12 cellular contexts compared by ENCODE assay signal in genomic region chr12:6361834-6362233, GRCh38. TPM values are rescaled to one million over a fixed set of nuclear protein-coding genes. Genes with fewer than 3 reads are reported as not detected.
A peak's percentile ranks its signal among the peaks of the same experiment; 100 is the strongest.
DNase-seq lines count a peak whose midpoint lies in the region; ATAC-seq and TF ChIP-seq lines count a peak whose summit lies in the region.
"Had no signal": no experiment of that assay in that cellular context is flagged by ENCODE, and none has a peak within 500 bp of the region (broad histone marks: within the 10 kb centered on the region; RNA-seq: fewer than 3 reads in every experiment).

No MANE protein-coding gene starts in this region.

- DNase-seq in 8988T (peak; percentile 63), colonic mucosa (peak; percentile 83), mucosa of gallbladder (ENCODE audit: low spot score) (peak; percentile 79), SK-N-DZ (ENCODE audit: low spot score) (no peak), occipital lobe (lab: John Stamatoyannopoulos, UW) (no peak), NCI-H1436 treated with DMSO at 0.1 percent for 48 hours (lab: John Stamatoyannopoulos, UW) (no peak)
- DNase-seq: activated CD4-positive, alpha-beta T cell treated with anti-CD3 and anti-CD28 coated beads, Interleukin-2, amount 50 U/mL, for 4 hours; NCI-H510A treated with DMSO at 0.1 percent for 48 hours; testis had no signal

- ATAC-seq in GM19452 (IDR thresholded peaks at IDR 0.05; ENCODE audit: unreplicated experiment): no peak

- TF ChIP-seq RAD21 in Ishikawa (IDR thresholded peaks at IDR 0.05; ENCODE audit: low read depth): peak; percentile 37

- H3K36me3 ChIP-seq in colonic mucosa: no peaks in the 10 kb centered on the region

- no peak overlapping the region for H3K4me3 ChIP-seq in colonic mucosa
- H3K4me3 ChIP-seq: smooth muscle cell, testis had no signal

- peak overlapping the region; percentile 93 for H3K27ac ChIP-seq in colonic mucosa
- H3K27ac ChIP-seq: testis had no signal

- no peak for TF ChIP-seq CTCF in colonic mucosa (IDR thresholded peaks at IDR 0.05)

- TF ChIP-seq EP300 in Ishikawa (IDR thresholded peaks at IDR 0.05; ENCODE audit: borderline replicate concordance): peak; percentile 79

- no peaks in the 10 kb centered on the region for H3K9me3 ChIP-seq in colonic mucosa
- H3K9me3 ChIP-seq: testis had no signal

- H3K9ac ChIP-seq in colonic mucosa (ENCODE audit: low read depth in 2 of 2, low read length in 2 of 2): peak overlapping the region; percentile 58 to 70

- H3K4me1 ChIP-seq in colonic mucosa: peaks cover 9% of the 10 kb centered on the region

- H3K27me3 ChIP-seq in colonic mucosa: no peaks in the 10 kb centered on the region
- H3K27me3 ChIP-seq: testis had no signal

- intact Hi-C loops in colonic mucosa (cut with DNase I): no loop called here

TF ChIP-seq in Ishikawa, 13 proteins besides CTCF, POLR2A, EP300 and RAD21:
- peak; percentile 79 for TF ChIP-seq TCF12 (IDR thresholded peaks at IDR 0.05; ENCODE audit: low read depth)
- TF ChIP-seq MAX (IDR thresholded peaks at IDR 0.05): peak; percentile 61; the same call in 1 of the 2 replicates
- peak; percentile 61 for TF ChIP-seq TEAD4 (IDR thresholded peaks at IDR 0.05)
- no peak for TF ChIP-seq CREB1 (IDR thresholded peaks at IDR 0.05; ENCODE audit: low read depth)
- no peak for TF ChIP-seq YY1 (IDR thresholded peaks at IDR 0.05; ENCODE audit: low read depth)
- peak; percentile 82 for TF ChIP-seq NFIC (IDR thresholded peaks at IDR 0.05)
- peak; percentile 31; the same call in 1 of the 2 replicates for TF ChIP-seq FOXM1 (IDR thresholded peaks at IDR 0.05; ENCODE audit: borderline replicate concordance, low read depth)

RNA-seq across cellular contexts. Expression of gene SCNN1A, which starts 13.5 kb away (rescaled TPM):
- total RNA-seq in colonic mucosa (100 to 1,000 TPM; 158 to 188 TPM), mucosa of gallbladder (52.7 TPM), occipital lobe (not detected)
- not detected in 2 replicates for polyA plus RNA-seq in SK-N-DZ (2014; cell fraction: cytosol; rRNA removed)
- not detected in 2 replicates for polyA plus RNA-seq in SK-N-DZ (2014; cell fraction: nucleus; rRNA removed)

RNA-seq across cellular contexts. Expression of gene TNFRSF1A, which starts 20.0 kb away (rescaled TPM):
- total RNA-seq in colonic mucosa: 100 to 1,000 TPM; 116 to 164 TPM
- total RNA-seq in mucosa of gallbladder: 155 TPM
- polyA plus RNA-seq in SK-N-DZ (2014; cell fraction: cytosol; rRNA removed): 16.6 and 21.6 TPM in 2 replicates
- 10.3 and 11.6 TPM in 2 replicates for polyA plus RNA-seq in SK-N-DZ (2014; cell fraction: nucleus; rRNA removed)
- total RNA-seq in occipital lobe: 14.8 TPM

RNA-seq across cellular contexts. Expression of gene LTBR, which starts 22.1 kb away (rescaled TPM):
- total RNA-seq in colonic mucosa (100 to 1,000 TPM in 1 of 2 donors, 10 to 100 TPM in 1; 84.8 to 129 TPM), mucosa of gallbladder (180 TPM), occipital lobe (1.9 TPM)
- 10.8 and 12.9 TPM in 2 replicates for polyA plus RNA-seq in SK-N-DZ (2014; cell fraction: cytosol; rRNA removed)
- 10.8 and 14.2 TPM in 2 replicates for polyA plus RNA-seq in SK-N-DZ (2014; cell fraction: nucleus; rRNA removed)

RNA-seq across cellular contexts. Expression of gene PLEKHG6, which starts 51.4 kb away (rescaled TPM):
- total RNA-seq in colonic mucosa (100 to 1,000 TPM; 107 to 123 TPM), mucosa of gallbladder (64.9 TPM), occipital lobe (not detected)
- polyA plus RNA-seq in SK-N-DZ (2014; cell fraction: cytosol; rRNA removed): not detected in 2 replicates
- 0.30 TPM in 1 of 2 replicates, not detected in the other for polyA plus RNA-seq in SK-N-DZ (2014; cell fraction: nucleus; rRNA removed)

Comparison
In these comparisons a context has a peak if more than half of its experiments do, and no peak if none do; other contexts are left out.
1. DNase-seq: peak in 8988T (single experiment), colonic mucosa (single experiment) and mucosa of gallbladder (single experiment); none in SK-N-DZ (single experiment), occipital lobe (single experiment) and NCI-H1436 treated with DMSO at 0.1 percent for 48 hours (single experiment).
2. RNA of gene SCNN1A, which starts 13.5 kb away (total RNA-seq): 158 to 188 TPM in colonic mucosa and 52.7 TPM in mucosa of gallbladder (single experiment); not detected in occipital lobe (single experiment); every median in the first group is over 10 times any median in the second.
3. RNA of gene LTBR, which starts 22.1 kb away (total RNA-seq): 180 TPM in mucosa of gallbladder (single experiment) and 84.8 to 129 TPM in colonic mucosa; 1.9 TPM in occipital lobe (single experiment); every median in the first group is over 10 times any median in the second.